Comparison of ENCODE assay signal across 21 cellular contexts in genomic region chr14:70697681-70698080, GRCh38. TPM values are rescaled to one million over a fixed set of nuclear protein-coding genes. Genes with fewer than 3 reads are reported as not detected.
DNase-seq lines count a peak whose midpoint lies in the region; ATAC-seq, FAIRE-seq and TF ChIP-seq lines count a peak whose summit lies in the region.
"Had no signal": no experiment of that assay in that cellular context is flagged by ENCODE, and none has a peak within 500 bp of the region (broad histone marks: within the 10 kb centered on the region; RNA-seq: fewer than 3 reads in every experiment).

No MANE protein-coding gene starts in this region.

- DNase-seq in HFFc6: no peak
- peak; percentile 85 for DNase-seq in PC-3
- peak; percentile 23 for DNase-seq in small intestine
- no peak for DNase-seq in activated CD4-positive, CD25-positive, alpha-beta regulatory T cell treated with anti-CD3 and anti-CD28 coated beads, Interleukin-2, amount 50 U/mL, for 72 hours
- no peak for DNase-seq in COR-L47 (lab: John Stamatoyannopoulos, UW)
- DNase-seq: activated naive CD8-positive, alpha-beta T cell treated with anti-CD3 and anti-CD28 coated beads for 36 hours; GOT3; NCI-H187; NCI-H345 had no signal

- no peaks in the 10 kb centered on the region for H3K36me3 Mint-ChIP-seq in HFFc6 (ENCODE audit: low read depth)
- H3K36me3 Mint-ChIP-seq: activated naive CD8-positive, alpha-beta T cell treated with anti-CD3 and anti-CD28 coated beads for 36 hours; stimulated activated effector memory CD8-positive, alpha-beta T cell treated with anti-CD3 and anti-CD28 coated beads, Interleukin-12 subunit alpha, Interleukin-12 subunit beta, amount 100 ng/mL, for 72 hours had no signal

- intact Hi-C loops in PC-3 (cut with micrococcal nuclease): loop anchor here (1.0 to 5.0 kb wide), 7 partner anchors 10 to 595 kb away; partner anchors contain the start of genes MAP3K9 and TTC9

- H3F3A ChIP-seq in PC-3 (ENCODE audit: low read length, unreplicated experiment): no peaks in the 10 kb centered on the region

- CTCF ChIA-PET in PC-3 (lab: Charles Lee): interaction anchor here (0.6 kb wide), 2 partner anchors 68 to 111 kb away, joined by 3 to 12 read pairs; no protein-coding TSS in a partner anchor

- H3K4me1 ChIP-seq in PC-3 (ENCODE audit: insufficient read depth, low read length) (peaks cover 27% of the 10 kb centered on the region), esophagus (ENCODE audit: control insufficient read depth in 2 of 2, insufficient read depth in 2 of 2, low read length in 1 of 2) (peaks cover 0 to 8% of the 10 kb centered on the region in 2 donors), small intestine (ENCODE audit: control insufficient read depth in 2 of 2, insufficient read depth in 1 of 2, low read depth in 1 of 2, low read length in 1 of 2) (no peaks in the 10 kb centered on the region)
- H3K4me1 ChIP-seq: Peyer's patch had no signal

- no peaks in the 10 kb centered on the region for H3K27me3 ChIP-seq in PC-3 (ENCODE audit: low read length)
- no peaks in the 10 kb centered on the region for H3K27me3 ChIP-seq in esophagus (ENCODE audit: control insufficient read depth in 1 of 2, insufficient read depth in 2 of 2, low read length in 2 of 2)
- H3K27me3 ChIP-seq in small intestine (ENCODE audit: control insufficient read depth in 2 of 2, insufficient read depth in 2 of 2, low read length in 2 of 2): no peaks in the 10 kb centered on the region
- H3K27me3 ChIP-seq: MG63, Peyer's patch, right atrium auricular region, upper lobe of left lung had no signal

- H3K27me3 Mint-ChIP-seq in HFFc6 (ENCODE audit: insufficient read depth): peaks cover 7% of the 10 kb centered on the region
- H3K27me3 Mint-ChIP-seq: activated naive CD8-positive, alpha-beta T cell treated with anti-CD3 and anti-CD28 coated beads for 36 hours; B cell had no signal

- POLR2A ChIA-PET in PC-3 (lab: Charles Lee; ENCODE audit: unreplicated experiment): interaction anchor here (0.6 to 1.1 kb wide), 6 partner anchors 10 to 211 kb away, joined by 3 to 7 read pairs (median 4); partner anchors contain the start of genes MAP3K9 and TTC9

- H3K27ac ChIP-seq in PC-3 (ENCODE audit: low read length) (peak overlapping the region; percentile 96), esophagus (ENCODE audit: low read depth in 2 of 2, low read length in 1 of 2) (peak overlapping the region; percentile 75 to 87), small intestine (ENCODE audit: low read depth in 1 of 2, low read length in 1 of 2) (no peak overlapping the region)
- H3K27ac ChIP-seq: Peyer's patch, right atrium auricular region had no signal

- peak overlapping the region; percentile 25 for H2AFZ ChIP-seq in PC-3 (ENCODE audit: low read length)

- no peaks in the 10 kb centered on the region for H3K36me3 ChIP-seq in PC-3 (ENCODE audit: low read depth, low read length)
- H3K36me3 ChIP-seq in esophagus (ENCODE audit: control insufficient read depth in 2 of 2, insufficient read depth in 2 of 2, low read length in 1 of 2): no peaks in the 10 kb centered on the region
- no peaks in the 10 kb centered on the region for H3K36me3 ChIP-seq in small intestine (ENCODE audit: control insufficient read depth in 2 of 2, insufficient read depth in 2 of 2, low read length in 2 of 2)
- H3K36me3 ChIP-seq: MG63, Peyer's patch, right atrium auricular region, upper lobe of left lung had no signal

- no TSS peak for BruUV-seq in PC-3 (replicated peaks; lab: Mats Ljungman, UMichigan)

- peak overlapping the region; percentile 57 for H3K27ac Mint-ChIP-seq in HFFc6
- H3K27ac Mint-ChIP-seq: activated naive CD8-positive, alpha-beta T cell treated with anti-CD3 and anti-CD28 coated beads for 36 hours; activated T-helper 1 cell treated with anti-CD3 and anti-CD28 coated beads, Interleukin-12 subunit alpha, Interleukin-12 subunit beta, Interleukin-2, Interleukin-4 antibody, amounts not matched to agents 30 ng/mL and 10 ng/mL and 1 ng/mL, durations not matched to agents 14 hours and 24 hours and 36 hours; B cell; stimulated activated effector memory CD8-positive, alpha-beta T cell treated with anti-CD3 and anti-CD28 coated beads, Interleukin-12 subunit alpha, Interleukin-12 subunit beta, amount 100 ng/mL, for 72 hours had no signal

- WGBS in esophagus, 2 donors: 48 to 62% methylated on average over 2 of the region's 2 CpGs
- WGBS in small intestine, 3 donors: 44 to 69% (median 66%) methylated on average over 2 of the region's 2 CpGs

- no peak for TF ChIP-seq CTCF in HFFc6 (IDR thresholded peaks at IDR 0.05)
- no peak for TF ChIP-seq CTCF in PC-3 (conservative IDR thresholded peaks at IDR 0.05; ENCODE audit: low read depth, low read length)

- H3K4me3 Mint-ChIP-seq in HFFc6: no peak overlapping the region
- H3K4me3 Mint-ChIP-seq: activated naive CD8-positive, alpha-beta T cell treated with anti-CD3 and anti-CD28 coated beads for 36 hours; activated T-helper 1 cell treated with anti-CD3 and anti-CD28 coated beads, Interleukin-12 subunit alpha, Interleukin-12 subunit beta, Interleukin-2, Interleukin-4 antibody, amounts not matched to agents 30 ng/mL and 10 ng/mL and 1 ng/mL, durations not matched to agents 14 hours and 24 hours and 36 hours; B cell; stimulated activated effector memory CD8-positive, alpha-beta T cell treated with anti-CD3 and anti-CD28 coated beads, Interleukin-12 subunit alpha, Interleukin-12 subunit beta, amount 100 ng/mL, for 72 hours had no signal

- H3K79me2 ChIP-seq in PC-3 (ENCODE audit: low read length): no peaks in the 10 kb centered on the region

- H3K9me3 Mint-ChIP-seq in HFFc6: no peaks in the 10 kb centered on the region
- H3K9me3 Mint-ChIP-seq: activated naive CD8-positive, alpha-beta T cell treated with anti-CD3 and anti-CD28 coated beads for 36 hours; activated T-helper 1 cell treated with anti-CD3 and anti-CD28 coated beads, Interleukin-12 subunit alpha, Interleukin-12 subunit beta, Interleukin-2, Interleukin-4 antibody, amounts not matched to agents 30 ng/mL and 10 ng/mL and 1 ng/mL, durations not matched to agents 14 hours and 24 hours and 36 hours; stimulated activated effector memory CD8-positive, alpha-beta T cell treated with anti-CD3 and anti-CD28 coated beads, Interleukin-12 subunit alpha, Interleukin-12 subunit beta, amount 100 ng/mL, for 72 hours had no signal

- H3K9ac ChIP-seq in PC-3 (ENCODE audit: low read length): peak overlapping the region; percentile 84

- H3K4me3 ChIP-seq in PC-3 (ENCODE audit: low read length) (peak overlapping the region; percentile 9), esophagus (ENCODE audit: low read depth in 1 of 2, low read length in 2 of 2) (peak overlapping the region in 1 of 2 donors; percentile 47), small intestine (ENCODE audit: low read depth in 1 of 2, low read length in 2 of 2) (no peak overlapping the region)
- H3K4me3 ChIP-seq: MG63, Peyer's patch, right atrium auricular region, upper lobe of left lung had no signal

- H4K20me1 ChIP-seq in PC-3 (ENCODE audit: low read length): no peaks in the 10 kb centered on the region

- FAIRE-seq in small intestine (lab: Jason Lieb, UNC): no peak
- FAIRE-seq: HepG2 had no signal

- H3K4me2 ChIP-seq in PC-3 (ENCODE audit: low read length): peak overlapping the region; percentile 58

- H3K9me2 ChIP-seq in PC-3 (replicated peaks; ENCODE audit: low read length): no peaks in the 10 kb centered on the region

- peaks cover 20% of the 10 kb centered on the region for H3K4me1 Mint-ChIP-seq in HFFc6 (ENCODE audit: low read depth)
- H3K4me1 Mint-ChIP-seq: activated naive CD8-positive, alpha-beta T cell treated with anti-CD3 and anti-CD28 coated beads for 36 hours; B cell had no signal

- ATAC-seq in PC-3 (peak; percentile 88), GM19035 (IDR thresholded peaks at IDR 0.05; ENCODE audit: unreplicated experiment) (no peak), GM21390 (IDR thresholded peaks at IDR 0.05; ENCODE audit: unreplicated experiment) (no peak)
- ATAC-seq: activated CD4-positive, CD25-positive, alpha-beta regulatory T cell treated with anti-CD3 and anti-CD28 coated beads, Interleukin-2, amount 50 U/mL, for 24 hours; stimulated activated effector memory CD8-positive, alpha-beta T cell treated with anti-CD3 and anti-CD28 coated beads, Interleukin-12 subunit alpha, Interleukin-12 subunit beta, amount 100 ng/mL, for 72 hours had no signal

- H3K9me3 ChIP-seq in PC-3 (ENCODE audit: low read length) (no peaks in the 10 kb centered on the region), esophagus (ENCODE audit: control insufficient read depth in 2 of 2, insufficient read depth in 1 of 2, low read depth in 1 of 2, low read length in 1 of 2) (no peaks in the 10 kb centered on the region), small intestine (ENCODE audit: control insufficient read depth, low read depth) (no peaks in the 10 kb centered on the region)
- H3K9me3 ChIP-seq: MG63, Peyer's patch, right atrium auricular region, upper lobe of left lung had no signal

RNA-seq across cellular contexts. Expression of gene TTC9, which starts 56.0 kb away (rescaled TPM):
- total RNA-seq in HFFc6 (2021; fragmentation: NEBNext Ultra II Directional; extraction: Animal tissue kit (Norgen Biotek cat#: 25700)): under 1 TPM; 0.05 to 0.17 (median 0.09) TPM
- total RNA-seq in PC-3 (2014; rRNA removed): 3.6 and 4.1 TPM in 2 replicates
- polyA plus RNA-seq in esophagus (10 to 100 TPM; 43.3 to 67.9 TPM), small intestine (1 to 10 TPM in 1 of 3 donors, under 1 TPM in 2; 0.22 to 2.0 (median 0.54) TPM)

Comparison
In these comparisons a context has a peak if more than half of its experiments do, and no peak if none do; other contexts are left out.
1. DNase-seq: peak in PC-3 (single experiment) and small intestine (single experiment); none in HFFc6 (single experiment), activated CD4-positive, CD25-positive, alpha-beta regulatory T cell treated with anti-CD3 and anti-CD28 coated beads, Interleukin-2, amount 50 U/mL, for 72 hours (single experiment) and COR-L47 (single experiment).
2. H3K27ac ChIP-seq: peak in PC-3 (single experiment) and esophagus (2 of 2); none in small intestine (0 of 2).